9 cellular contexts compared by ENCODE assay signal in genomic region chr1:34162852-34163766, GRCh38. TPM values are rescaled to one million over a fixed set of nuclear protein-coding genes. Genes with fewer than 3 reads are reported as not detected.
DNase-seq lines count a peak whose midpoint lies in the region; ATAC-seq, FAIRE-seq and TF ChIP-seq lines count a peak whose summit lies in the region.
"Had no signal": no experiment of that assay in that cellular context is flagged by ENCODE, and none has a peak within 500 bp of the region (broad histone marks: within the 10 kb centered on the region; RNA-seq: fewer than 3 reads in every experiment).

No MANE protein-coding gene starts in this region.

- peaks cover 30% of the 10 kb centered on the region for H3K27me3 ChIP-seq in MG63

- peaks cover 28% of the 10 kb centered on the region for H3K4me1 Mint-ChIP-seq in neural crest cell

- FAIRE-seq in frontal cortex (lab: Jason Lieb, UNC), result no peak
- FAIRE-seq: TTC549 had no signal

- H3K27ac Mint-ChIP-seq in neural crest cell (ENCODE audit: unreplicated experiment), result no peak overlapping the region

- peaks cover 2% of the 10 kb centered on the region for H3K36me3 Mint-ChIP-seq in neural crest cell (ENCODE audit: low read depth)

- peak overlapping the region; percentile 95 for H3K4me3 Mint-ChIP-seq in neural crest cell

- H3K27me3 Mint-ChIP-seq in neural crest cell (ENCODE audit: low read depth), result peaks cover 96% of the 10 kb centered on the region

- H3K4me3 ChIP-seq in MG63, result peak overlapping the region; percentile 15

- no peaks in the 10 kb centered on the region for H3K36me3 ChIP-seq in MG63

- no peaks in the 10 kb centered on the region for H3K9me3 Mint-ChIP-seq in neural crest cell

- no peaks in the 10 kb centered on the region for H3K9me3 ChIP-seq in MG63

- peak; percentile 75 for TF ChIP-seq CTCF in neural crest cell (conservative IDR thresholded peaks at IDR 0.05)

- DNase-seq in COLO668 (lab: John Stamatoyannopoulos, UW; ENCODE audit: unreplicated experiment) (peak; percentile 54), MG63 (peak; percentile 85), frontal cortex (ENCODE audit: low spot score in 2 of 2) (peak; percentile 63 to 75), neural crest cell (ENCODE audit: low read depth, low spot score) (peak; percentile 45), Kasumi-1 (lab: John Stamatoyannopoulos, UW) (no peak), NCI-H524 treated with DMSO at 0.1 percent for 48 hours (lab: John Stamatoyannopoulos, UW) (no peak)
- DNase-seq in activated CD8-positive, alpha-beta memory T cell treated with anti-CD3 and anti-CD28 coated beads, Interleukin-2, amount 50 U/mL, for 48 hours, result peak; percentile 69

- peak; percentile 89 for ATAC-seq in GM19351 (IDR thresholded peaks at IDR 0.05; ENCODE audit: unreplicated experiment)

RNA-seq across cellular contexts. Expression of gene CSMD2, which starts 1.9 kb away (rescaled TPM):
- not detected in 2 replicates for total RNA-seq in MG63 (2014; rRNA removed; shearing (Covaris generic); ENCODE audit: low replicate concordance)
- 23.6 TPM for total RNA-seq in frontal cortex
- total RNA-seq in neural crest cell, result 0.40 and 0.45 TPM in 2 replicates

RNA-seq across cellular contexts. Expression of gene C1orf94, which starts 13.6 kb away (rescaled TPM):
- not detected in 2 replicates for total RNA-seq in MG63 (2014; rRNA removed; shearing (Covaris generic); ENCODE audit: low replicate concordance)
- total RNA-seq in frontal cortex (under 0.01 TPM), neural crest cell (not detected in 2 replicates)

Comparison
In these comparisons a context has a peak if more than half of its experiments do, and no peak if none do; other contexts are left out.
1. DNase-seq: peak in COLO668 (single experiment), MG63 (single experiment), activated CD8-positive, alpha-beta memory T cell treated with anti-CD3 and anti-CD28 coated beads, Interleukin-2, amount 50 U/mL, for 48 hours (single experiment), frontal cortex (2 of 2) and neural crest cell (single experiment); none in Kasumi-1 (0 of 2) and NCI-H524 treated with DMSO at 0.1 percent for 48 hours (single experiment).
2. RNA of gene CSMD2, which starts 1.9 kb away (total RNA-seq): 23.6 TPM in frontal cortex (single experiment); 0.40 to 0.45 TPM in neural crest cell and not detected in MG63; every median in the first group is over 10 times any median in the second.